ENCODE assay signal across 26 cellular contexts in genomic region chr10:63142136-63142535, GRCh38.
"Had no signal": no experiment of that assay in that cellular context is flagged by ENCODE, and none has a peak within 500 bp of the region (broad histone marks: within the 10 kb centered on the region; RNA-seq: fewer than 3 reads in every experiment).

No MANE protein-coding gene starts in this region.

- H3K9me3 ChIP-seq: esophagus muscularis mucosa, gastroesophageal sphincter, heart left ventricle, prostate gland, right atrium auricular region, stomach, tibial artery had no signal

- H3K4me3 Mint-ChIP-seq: neural crest cell; stimulated activated effector memory CD8-positive, alpha-beta T cell treated with anti-CD3 and anti-CD28 coated beads, Interleukin-12 subunit alpha, Interleukin-12 subunit beta, amount 100 ng/mL, for 72 hours; type B pancreatic cell had no signal

- H3K27me3 ChIP-seq: esophagus muscularis mucosa, foreskin keratinocyte, gastroesophageal sphincter, heart left ventricle, hepatocyte, right atrium auricular region, stomach, tibial artery had no signal

- H3K4me1 ChIP-seq: foreskin keratinocyte, prostate gland had no signal

- H3K27me3 Mint-ChIP-seq: naive thymus-derived CD4-positive, alpha-beta T cell; type B pancreatic cell had no signal

- ATAC-seq: foreskin keratinocyte; gastroesophageal sphincter; heart left ventricle; left lobe of liver; naive thymus-derived CD4-positive, alpha-beta T cell; sciatic nerve; stimulated activated effector memory CD8-positive, alpha-beta T cell treated with anti-CD3 and anti-CD28 coated beads, Interleukin-12 subunit alpha, Interleukin-12 subunit beta, amount 100 ng/mL, for 72 hours had no signal

- H3K4me3 ChIP-seq: coronary artery, esophagus muscularis mucosa, gastroesophageal sphincter, heart left ventricle, hepatocyte, prostate gland, right atrium auricular region, smooth muscle cell, stomach, tibial artery had no signal

- H3K36me3 ChIP-seq: prostate gland, right atrium auricular region had no signal

- DNase-seq: dermis blood vessel endothelial cell; effector memory CD4-positive, alpha-beta T cell; foreskin keratinocyte; heart left ventricle; kidney; mesendoderm; midbrain; naive thymus-derived CD4-positive, alpha-beta T cell; stimulated activated CD4-positive, alpha-beta T cell treated with anti-CD3 and anti-CD28 coated beads, Interleukin-12 subunit alpha, Interleukin-12 subunit beta, amount 100 ng/mL, for 4 hours; stimulated activated CD4-positive, alpha-beta T cell treated with anti-CD3 and anti-CD28 coated beads, Interleukin-1b, Interleukin-23, amount 100 ng/mL, for 48 hours; stimulated activated CD4-positive, alpha-beta T cell treated with anti-CD3 and anti-CD28 coated beads, Interleukin-4, amount 100 ng/mL, for 1 hour; stimulated activated naive CD4-positive, alpha-beta T cell treated with Interleukin-2 at 50 U/mL for 16 hours; stomach; tibial artery had no signal

- H3K9me3 Mint-ChIP-seq: naive thymus-derived CD4-positive, alpha-beta T cell; neural crest cell; stimulated activated effector memory CD8-positive, alpha-beta T cell treated with anti-CD3 and anti-CD28 coated beads, Interleukin-12 subunit alpha, Interleukin-12 subunit beta, amount 100 ng/mL, for 72 hours; type B pancreatic cell had no signal

- H3K27ac Mint-ChIP-seq: stimulated activated effector memory CD8-positive, alpha-beta T cell treated with anti-CD3 and anti-CD28 coated beads, Interleukin-12 subunit alpha, Interleukin-12 subunit beta, amount 100 ng/mL, for 72 hours; type B pancreatic cell had no signal

- H3K27ac ChIP-seq: coronary artery, esophagus muscularis mucosa, foreskin keratinocyte, gastroesophageal sphincter, heart left ventricle, hepatocyte, prostate gland, right atrium auricular region, stomach, tibial artery had no signal
